In the genomic region with DNA sequence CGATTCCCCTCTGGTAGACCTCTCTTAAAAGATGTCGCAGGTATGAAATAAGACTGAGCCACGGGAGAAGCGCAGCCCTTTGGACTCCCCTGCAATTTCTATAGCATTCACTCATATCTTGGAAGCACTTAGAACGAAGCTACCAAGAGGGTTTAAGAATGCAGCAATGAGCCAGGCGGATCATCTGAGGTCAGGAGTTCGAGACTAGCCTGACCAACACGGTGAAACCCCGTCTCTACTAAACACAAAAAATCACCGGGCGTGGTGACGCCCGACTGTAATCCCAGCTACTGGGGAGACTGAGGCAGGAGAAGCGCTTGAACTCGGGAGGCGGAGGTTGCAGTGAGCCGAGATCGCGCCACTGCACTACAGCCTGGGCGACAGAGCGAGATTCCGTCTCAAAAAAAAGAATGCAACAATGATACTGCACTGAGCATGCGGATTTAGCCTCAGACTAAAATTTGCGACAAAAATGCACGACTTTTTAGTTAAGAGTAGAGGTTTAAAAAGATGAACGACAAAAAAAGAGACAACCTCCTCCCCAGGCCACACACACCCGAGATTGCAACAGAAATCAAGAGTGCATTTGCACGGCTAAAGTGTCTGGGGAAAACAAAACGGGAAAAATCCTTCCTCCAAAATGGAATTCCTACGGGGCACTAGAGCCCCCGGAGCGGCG, we compare ENCODE assay signal across 8 cellular contexts. TPM values are rescaled to one million over a fixed set of nuclear protein-coding genes. Genes with fewer than 3 reads are reported as not detected.
A peak's percentile ranks its signal among the peaks of the same experiment; 100 is the strongest.
DNase-seq lines count a peak whose midpoint lies in the region; ATAC-seq and TF ChIP-seq lines count a peak whose summit lies in the region.

No MANE protein-coding gene starts in this region.

- WGBS in endodermal cell (ENCODE audit: insufficient coverage in 1 of 2, insufficient read length in 1 of 2), 2 experiments = 1 to 3% methylated on average over 24 to 33 of the region's 33 CpGs

- H3K4me3 Mint-ChIP-seq in endodermal cell = peak overlapping the region; percentile 100
- H3K4me3 Mint-ChIP-seq in naive thymus-derived CD8-positive, alpha-beta T cell = peak overlapping the region; percentile 86 to 98 (median 96)

- no peaks in the 10 kb centered on the region for H3K9me3 ChIP-seq in endodermal cell (ENCODE audit: control insufficient read depth, low read length)

- peaks cover 68% of the 10 kb centered on the region for H3K36me3 ChIP-seq in endodermal cell (ENCODE audit: control insufficient read depth, insufficient read depth, low read length)

- no peak for DNase-seq in endodermal cell
- peak in 1 of 10 donors; percentile 4 for DNase-seq in naive thymus-derived CD8-positive, alpha-beta T cell
- no peak for DNase-seq in cerebellar nuclear complex (lab: John Stamatoyannopoulos, UW)
- DNase-seq in NCI-H1436 treated with DMSO at 0.1 percent for 48 hours (lab: John Stamatoyannopoulos, UW) = no peak

- POLR2A ChIA-PET in naive thymus-derived CD8-positive, alpha-beta T cell (lab: Charles Lee) = interaction anchor here (1.1 to 4.1 kb wide), 6 partner anchors 25 to 517 kb away, joined by 3 to 24 read pairs (median 5); a partner anchor contains a TSS

- H3K27me3 Mint-ChIP-seq in endodermal cell (ENCODE audit: insufficient read depth) = no peaks in the 10 kb centered on the region
- no peaks in the 10 kb centered on the region for H3K27me3 Mint-ChIP-seq in naive thymus-derived CD8-positive, alpha-beta T cell

- peak; percentile 27 for ATAC-seq in SK-N-SH treated with all-trans-retinoic acid at 6 μM for 48 hours
- peak; percentile 3 to 7 for ATAC-seq in naive thymus-derived CD8-positive, alpha-beta T cell
- ATAC-seq in GM21737 (IDR thresholded peaks at IDR 0.05; ENCODE audit: unreplicated experiment) = no peak
- no peak for ATAC-seq in HG02678 (IDR thresholded peaks at IDR 0.05; ENCODE audit: unreplicated experiment)

- H3K9me3 Mint-ChIP-seq in endodermal cell = peaks cover 12% of the 10 kb centered on the region
- H3K9me3 Mint-ChIP-seq in naive thymus-derived CD8-positive, alpha-beta T cell = no peaks in the 10 kb centered on the region

- peak overlapping the region; percentile 98 for H3K4me3 ChIP-seq in GM12875 (ENCODE audit: low read depth, low read length)
- peak overlapping the region; percentile 85 for H3K4me3 ChIP-seq in endodermal cell (ENCODE audit: low read length)

- H3K4me1 Mint-ChIP-seq in endodermal cell = peaks cover 32% of the 10 kb centered on the region
- peaks cover 17 to 55% (median 52%) of the 10 kb centered on the region in 4 donors for H3K4me1 Mint-ChIP-seq in naive thymus-derived CD8-positive, alpha-beta T cell

- peak overlapping the region; percentile 100 for H3K27ac Mint-ChIP-seq in endodermal cell
- peak overlapping the region; percentile 95 to 99 (median 98) for H3K27ac Mint-ChIP-seq in naive thymus-derived CD8-positive, alpha-beta T cell

- H3K9ac ChIP-seq in endodermal cell (ENCODE audit: extremely low read depth, low read length, poor library complexity, severe bottlenecking) = peak overlapping the region; percentile 100

- H3K36me3 Mint-ChIP-seq in endodermal cell (ENCODE audit: low read depth) = peaks cover 69% of the 10 kb centered on the region
- H3K36me3 Mint-ChIP-seq in naive thymus-derived CD8-positive, alpha-beta T cell = peaks cover 0 to 42% (median 7%) of the 10 kb centered on the region in 3 donors

- H3K27ac ChIP-seq in endodermal cell (ENCODE audit: low read depth, low read length) = peak overlapping the region; percentile 96

- no peaks in the 10 kb centered on the region for H3K27me3 ChIP-seq in endodermal cell (ENCODE audit: control insufficient read depth, insufficient read depth, low read length, poor library complexity, severe bottlenecking)

- peaks cover 7% of the 10 kb centered on the region for H3K4me1 ChIP-seq in endodermal cell (ENCODE audit: control insufficient read depth, insufficient read depth, low read length)

- no peak for TF ChIP-seq CTCF in GM12875 (IDR thresholded peaks at IDR 0.05; ENCODE audit: borderline replicate concordance, insufficient read depth, low read depth, low read length)
- TF ChIP-seq CTCF in endodermal cell (conservative IDR thresholded peaks at IDR 0.05) = no peak

TF ChIP-seq in SK-N-SH treated with all-trans-retinoic acid at 6 μM for 48 hours, 23 proteins besides CTCF, POLR2A, EP300 and RAD21:
- no peak for TF ChIP-seq CSDC2 (CRISPR knock-in tag; IDR thresholded peaks at IDR 0.05)
- TF ChIP-seq TOX (CRISPR knock-in tag; IDR thresholded peaks at IDR 0.05; ENCODE audit: borderline replicate concordance) = no peak
- TF ChIP-seq TCF4 (CRISPR knock-in tag; IDR thresholded peaks at IDR 0.05; ENCODE audit: borderline replicate concordance) = no peak
- TF ChIP-seq ZC3H10 (CRISPR knock-in tag; IDR thresholded peaks at IDR 0.05) = no peak
- TF ChIP-seq, protein P1, sequence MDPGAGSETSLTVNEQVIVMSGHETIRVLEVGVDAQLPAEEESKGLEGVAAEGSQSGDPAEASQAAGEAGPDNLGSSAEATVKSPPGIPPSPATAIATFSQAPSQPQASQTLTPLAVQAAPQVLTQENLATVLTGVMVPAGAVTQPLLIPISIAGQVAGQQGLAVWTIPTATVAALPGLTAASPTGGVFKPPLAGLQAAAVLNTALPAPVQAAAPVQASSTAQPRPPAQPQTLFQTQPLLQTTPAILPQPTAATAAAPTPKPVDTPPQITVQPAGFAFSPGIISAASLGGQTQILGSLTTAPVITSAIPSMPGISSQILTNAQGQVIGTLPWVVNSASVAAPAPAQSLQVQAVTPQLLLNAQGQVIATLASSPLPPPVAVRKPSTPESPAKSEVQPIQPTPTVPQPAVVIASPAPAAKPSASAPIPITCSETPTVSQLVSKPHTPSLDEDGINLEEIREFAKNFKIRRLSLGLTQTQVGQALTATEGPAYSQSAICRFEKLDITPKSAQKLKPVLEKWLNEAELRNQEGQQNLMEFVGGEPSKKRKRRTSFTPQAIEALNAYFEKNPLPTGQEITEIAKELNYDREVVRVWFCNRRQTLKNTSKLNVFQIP (CRISPR knock-in tag; IDR thresholded peaks at IDR 0.05; ENCODE audit: borderline replicate concordance, low read depth) = no peak
- no peak for TF ChIP-seq GLIS3 (CRISPR knock-in tag; IDR thresholded peaks at IDR 0.05)
- no peak for TF ChIP-seq ZNF8 (CRISPR knock-in tag; IDR thresholded peaks at IDR 0.05)
- TF ChIP-seq, protein P2, sequence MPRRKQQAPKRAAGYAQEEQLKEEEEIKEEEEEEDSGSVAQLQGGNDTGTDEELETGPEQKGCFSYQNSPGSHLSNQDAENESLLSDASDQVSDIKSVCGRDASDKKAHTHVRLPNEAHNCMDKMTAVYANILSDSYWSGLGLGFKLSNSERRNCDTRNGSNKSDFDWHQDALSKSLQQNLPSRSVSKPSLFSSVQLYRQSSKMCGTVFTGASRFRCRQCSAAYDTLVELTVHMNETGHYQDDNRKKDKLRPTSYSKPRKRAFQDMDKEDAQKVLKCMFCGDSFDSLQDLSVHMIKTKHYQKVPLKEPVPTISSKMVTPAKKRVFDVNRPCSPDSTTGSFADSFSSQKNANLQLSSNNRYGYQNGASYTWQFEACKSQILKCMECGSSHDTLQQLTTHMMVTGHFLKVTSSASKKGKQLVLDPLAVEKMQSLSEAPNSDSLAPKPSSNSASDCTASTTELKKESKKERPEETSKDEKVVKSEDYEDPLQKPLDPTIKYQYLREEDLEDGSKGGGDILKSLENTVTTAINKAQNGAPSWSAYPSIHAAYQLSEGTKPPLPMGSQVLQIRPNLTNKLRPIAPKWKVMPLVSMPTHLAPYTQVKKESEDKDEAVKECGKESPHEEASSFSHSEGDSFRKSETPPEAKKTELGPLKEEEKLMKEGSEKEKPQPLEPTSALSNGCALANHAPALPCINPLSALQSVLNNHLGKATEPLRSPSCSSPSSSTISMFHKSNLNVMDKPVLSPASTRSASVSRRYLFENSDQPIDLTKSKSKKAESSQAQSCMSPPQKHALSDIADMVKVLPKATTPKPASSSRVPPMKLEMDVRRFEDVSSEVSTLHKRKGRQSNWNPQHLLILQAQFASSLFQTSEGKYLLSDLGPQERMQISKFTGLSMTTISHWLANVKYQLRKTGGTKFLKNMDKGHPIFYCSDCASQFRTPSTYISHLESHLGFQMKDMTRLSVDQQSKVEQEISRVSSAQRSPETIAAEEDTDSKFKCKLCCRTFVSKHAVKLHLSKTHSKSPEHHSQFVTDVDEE (CRISPR knock-in tag; IDR thresholded peaks at IDR 0.05) = no peak
- TF ChIP-seq SNAI2 (CRISPR knock-in tag; IDR thresholded peaks at IDR 0.05) = no peak
- no peak for TF ChIP-seq ZNF70 (CRISPR knock-in tag; IDR thresholded peaks at IDR 0.05)
- TF ChIP-seq ARNTL (CRISPR knock-in tag; IDR thresholded peaks at IDR 0.05; ENCODE audit: borderline replicate concordance, low read depth) = no peak
- no peak for TF ChIP-seq PPARA (CRISPR knock-in tag; IDR thresholded peaks at IDR 0.05; ENCODE audit: borderline replicate concordance)
TF ChIP-seq in SK-N-SH treated with all-trans-retinoic acid at 6 μM for 48 hours: peak in this region for 0.

RNA-seq across cellular contexts. Expression of a gene that starts 0.7 kb away (rescaled TPM):
- 100 to 1,000 TPM; 237 to 252 TPM for total RNA-seq in endodermal cell
- 237 TPM for polyA plus RNA-seq in endodermal cell (2013, experiment 1 of 2)
- polyA plus RNA-seq in endodermal cell (2013, experiment 2 of 2) = 220 TPM
- total RNA-seq in naive thymus-derived CD8-positive, alpha-beta T cell = 100 to 1,000 TPM; 104 to 111 TPM
- 10 to 100 TPM; 56.6 to 67.0 (median 60.7) TPM for polyA plus RNA-seq in naive thymus-derived CD8-positive, alpha-beta T cell

RNA-seq across cellular contexts. Expression of a gene that starts 33.1 kb away (rescaled TPM):
- total RNA-seq in endodermal cell = 100 to 1,000 TPM; 104 to 127 TPM
- 60.1 TPM for polyA plus RNA-seq in endodermal cell (2013, experiment 1 of 2)
- 61.4 TPM for polyA plus RNA-seq in endodermal cell (2013, experiment 2 of 2)
- 100 to 1,000 TPM; 145 to 164 TPM for total RNA-seq in naive thymus-derived CD8-positive, alpha-beta T cell
- 10 to 100 TPM; 66.1 to 92.1 (median 70.4) TPM for polyA plus RNA-seq in naive thymus-derived CD8-positive, alpha-beta T cell

Comparison
In these comparisons a context has a peak if more than half of its experiments do, and no peak if none do; other contexts are left out.
1. ATAC-seq: peak in SK-N-SH treated with all-trans-retinoic acid at 6 μM for 48 hours (single experiment) and naive thymus-derived CD8-positive, alpha-beta T cell (2 of 2); none in GM21737 (single experiment) and HG02678 (single experiment).